ENCODE assay signal across 22 cellular contexts in genomic region chr10:63344269-63344668, GRCh38.
"Had no signal": no experiment of that assay in that cellular context is flagged by ENCODE, and none has a peak within 500 bp of the region (broad histone marks: within the 10 kb centered on the region; RNA-seq: fewer than 3 reads in every experiment).

No MANE protein-coding gene starts in this region.

- H3K4me2 ChIP-seq: KMS-11 had no signal

- ATAC-seq: Panc1, SK-N-SH treated with all-trans-retinoic acid at 6 μM for 48 hours had no signal

- H3K27ac ChIP-seq: KMS-11, RWPE1 had no signal

- DNase-seq: IMR-90, Kasumi-1, MM.1S, NCI-H1092 treated with DMSO at 0.1 percent for 48 hours, NCI-H1436, NCI-H187, NCI-H2029, NCI-H2081 treated with DMSO at 0.1 percent for 48 hours, NCI-H2171, NCI-H226, NCI-H446, NCI-H510A, NCI-H524 treated with DMSO at 0.1 percent for 48 hours, NCI-H69, NCI-H774, PC-3, SHP77, T-helper 1 cell had no signal

- H3K9ac ChIP-seq: KMS-11 had no signal
